In genomic region chr12:98916106-98916505, GRCh38 we compare ENCODE assay signal across 23 cellular contexts.
"Had no signal": no experiment of that assay in that cellular context is flagged by ENCODE, and none has a peak within 500 bp of the region (broad histone marks: within the 10 kb centered on the region; RNA-seq: fewer than 3 reads in every experiment).

No MANE protein-coding gene starts in this region.

- ATAC-seq: activated CD4-positive, alpha-beta T cell treated with anti-CD3 and anti-CD28 coated beads for 36 hours; activated T-cell treated with anti-CD3 and anti-CD28 coated beads, Interleukin-2, amount 50 U/mL, for 4 hours; natural killer cell treated with Interleukin-12 subunit alpha and Interleukin-12 subunit beta and Interleukin-15 and Interleukin-18, amount 100 ng/mL, for 72 hours had no signal

- H3K4me3 ChIP-seq: hepatocyte, left ventricle myocardium inferior, ovary, prostate gland, right atrium auricular region, thoracic aorta had no signal

- H3K36me3 ChIP-seq: left ventricle myocardium inferior, neutrophil, ovary, prostate gland, right atrium auricular region, thoracic aorta had no signal

- H3K27me3 ChIP-seq: neutrophil, ovary, right atrium auricular region had no signal

- H3K27ac ChIP-seq: hepatocyte, left ventricle myocardium inferior, neutrophil, ovary, prostate gland, right atrium auricular region, thoracic aorta had no signal

- H3K4me1 ChIP-seq: left ventricle myocardium inferior, prostate gland, right atrium auricular region had no signal

- H3K9me3 ChIP-seq: left ventricle myocardium inferior, neutrophil, ovary, prostate gland, right atrium auricular region, thoracic aorta had no signal

- DNase-seq: activated B cell treated with CpG ODN at 0.5 μM for 24 hours; activated CD4-positive, alpha-beta T cell treated with anti-CD3 and anti-CD28 coated beads for 36 hours; activated CD4-positive, alpha-beta T cell treated with anti-CD3 and anti-CD28 coated beads, Interleukin-2, amount 50 U/mL, for 4 hours; activated CD8-positive, alpha-beta memory T cell treated with anti-CD3 and anti-CD28 coated beads for 24 hours; activated CD8-positive, alpha-beta memory T cell treated with anti-CD3 and anti-CD28 coated beads, Interleukin-2, amount 50 U/mL, for 48 hours; activated naive CD4-positive, alpha-beta T cell treated with Interleukin-2 at 50 U/mL for 16 hours; activated naive CD8-positive, alpha-beta T cell treated with anti-CD3 and anti-CD28 coated beads for 36 hours; activated T-cell treated with anti-CD3 and anti-CD28 coated beads, Interleukin-2, amount 50 U/mL, for 4 hours; cortex of kidney; endodermal cell; foreskin melanocyte; left ventricle myocardium inferior; midbrain; ovary; stimulated activated CD4-positive, alpha-beta T cell treated with anti-CD3 and anti-CD28 coated beads, Interleukin-4, amount 100 ng/mL, for 24 hours; stimulated activated naive CD4-positive, alpha-beta T cell treated with Interleukin-2 at 50 U/mL for 16 hours; T-helper 9 cell had no signal
